In the genomic region with DNA sequence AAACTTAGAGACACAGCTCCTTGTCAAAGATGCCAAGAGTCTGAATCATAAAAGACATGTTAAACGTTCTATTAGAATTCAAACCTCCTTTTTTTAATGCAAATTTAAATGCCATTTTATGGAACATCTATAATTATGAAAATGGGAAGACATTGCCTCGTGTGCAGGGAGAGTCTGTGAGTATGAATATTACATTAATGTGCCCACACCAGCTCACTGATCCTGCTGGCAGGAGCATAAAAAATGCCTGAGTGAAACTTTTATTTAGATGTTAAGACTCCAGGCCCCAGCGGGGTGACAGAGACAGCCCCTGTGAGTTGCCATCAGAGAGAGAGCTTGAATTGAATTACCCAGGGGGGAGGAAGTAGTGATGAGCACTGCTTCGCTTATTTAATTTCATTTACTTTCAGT, we compare ENCODE assay signal across 24 cellular contexts.
DNase-seq lines count a peak whose midpoint lies in the region; ATAC-seq and TF ChIP-seq lines count a peak whose summit lies in the region.
"Had no signal": no experiment of that assay in that cellular context is flagged by ENCODE, and none has a peak within 500 bp of the region (broad histone marks: within the 10 kb centered on the region; RNA-seq: fewer than 3 reads in every experiment).

No MANE protein-coding gene starts in this region.

- H3K4me3 Mint-ChIP-seq in CD4-positive, CD25-positive, alpha-beta regulatory T cell: no peak overlapping the region
- H3K4me3 Mint-ChIP-seq: CD4-positive, alpha-beta T cell had no signal

- H3K27ac ChIP-seq in CD4-positive, CD25-positive, alpha-beta regulatory T cell (ENCODE audit: insufficient read depth, low read length, poor library complexity, severe bottlenecking): no peak overlapping the region
- H3K27ac ChIP-seq: esophagus muscularis mucosa, gastrocnemius medialis, parathyroid adenoma, sigmoid colon, testis had no signal

- no peak overlapping the region for H3K4me3 ChIP-seq in CD4-positive, CD25-positive, alpha-beta regulatory T cell (ENCODE audit: low read depth, low read length)
- H3K4me3 ChIP-seq in HAP-1: no peak overlapping the region
- peak overlapping the region; percentile 9 for H3K4me3 ChIP-seq in iPS-15b (ENCODE audit: low read depth, low read length)
- H3K4me3 ChIP-seq: esophagus muscularis mucosa, gastrocnemius medialis, GM12878, sigmoid colon, testis had no signal

- H3K4me1 ChIP-seq in CD4-positive, CD25-positive, alpha-beta regulatory T cell (ENCODE audit: control insufficient read depth, insufficient read depth, low read length, poor library complexity, severe bottlenecking): peaks cover 12% of the 10 kb centered on the region
- H3K4me1 ChIP-seq in HAP-1: peaks cover 37% of the 10 kb centered on the region
- peaks cover 14% of the 10 kb centered on the region for H3K4me1 ChIP-seq in iPS-15b (ENCODE audit: control insufficient read depth, insufficient read depth, low read length)
- H3K4me1 ChIP-seq: esophagus muscularis mucosa, gastrocnemius medialis, parathyroid adenoma, sigmoid colon, testis had no signal

- no peak for TF ChIP-seq POLR2A in erythroblast (IDR thresholded peaks at IDR 0.05; ENCODE audit: low read length)

- H3K36me3 Mint-ChIP-seq in CD4-positive, CD25-positive, alpha-beta regulatory T cell: peaks cover 48% of the 10 kb centered on the region

- peaks cover 59% of the 10 kb centered on the region for H3K36me3 ChIP-seq in CD4-positive, CD25-positive, alpha-beta regulatory T cell (ENCODE audit: control insufficient read depth, insufficient read depth, low read length)
- H3K36me3 ChIP-seq in HAP-1 (replicated peaks): no peaks in the 10 kb centered on the region
- H3K36me3 ChIP-seq in iPS-15b (ENCODE audit: control insufficient read depth, insufficient read depth, low read length): no peaks in the 10 kb centered on the region
- H3K36me3 ChIP-seq: esophagus muscularis mucosa, gastrocnemius medialis, sigmoid colon had no signal

- in situ Hi-C loops in HAP-1 (cut with MboI; ENCODE audit: low sequenced_read_pairs): no loop called here

- no peaks in the 10 kb centered on the region for H3K27me3 ChIP-seq in CD4-positive, CD25-positive, alpha-beta regulatory T cell (ENCODE audit: control insufficient read depth, insufficient read depth, low read length)
- H3K27me3 ChIP-seq in HAP-1 (ENCODE audit: low read depth) (no peaks in the 10 kb centered on the region), iPS-15b (ENCODE audit: control insufficient read depth, insufficient read depth, low read length) (no peaks in the 10 kb centered on the region)
- H3K27me3 ChIP-seq: testis had no signal

- ATAC-seq in CD4-positive, CD25-positive, alpha-beta regulatory T cell (ENCODE audit: low read depth in 2 of 2): no peak
- no peak for ATAC-seq in GM18909 (IDR thresholded peaks at IDR 0.05; ENCODE audit: poor library complexity, unreplicated experiment)
- ATAC-seq in GM19467 (IDR thresholded peaks at IDR 0.05; ENCODE audit: unreplicated experiment): no peak
- ATAC-seq: gastrocnemius medialis; GM12878; HepG2; left cardiac atrium; naive thymus-derived CD8-positive, alpha-beta T cell had no signal

- H3K4me1 Mint-ChIP-seq in CD4-positive, CD25-positive, alpha-beta regulatory T cell: peaks cover 29 to 45% (median 39%) of the 10 kb centered on the region in 4 donors

- no peak overlapping the region for H3K9ac ChIP-seq in iPS-15b (ENCODE audit: low read depth, low read length)
- H3K9ac ChIP-seq: parathyroid adenoma had no signal

- peak overlapping the region in 2 of 3 donors; percentile 60 to 79 for H3K27ac Mint-ChIP-seq in CD4-positive, CD25-positive, alpha-beta regulatory T cell

- peak in 1 of 3 donors; percentile 17 for DNase-seq in CD4-positive, CD25-positive, alpha-beta regulatory T cell
- DNase-seq in HAP-1 (ENCODE audit: low spot score in 2 of 2) (peak; percentile 62 to 94), SW480 (ENCODE audit: low spot score) (peak; percentile 14), NCI-H226 (no peak), erythroblast (lab: John Stamatoyannopoulos, UW) (no peak)
- DNase-seq: activated naive CD4-positive, alpha-beta T cell; CD4-positive, alpha-beta T cell; effector CD4-positive, alpha-beta T cell; gastrocnemius medialis; GOT3; left cardiac atrium; mesenchymal stem cell; naive thymus-derived CD8-positive, alpha-beta T cell; NCI-H2107; NCI-H524; sigmoid colon; testis had no signal

- H3K9me3 ChIP-seq in CD4-positive, CD25-positive, alpha-beta regulatory T cell (ENCODE audit: control insufficient read depth in 2 of 2, low read length in 2 of 2): no peaks in the 10 kb centered on the region
- H3K9me3 ChIP-seq in HAP-1 (peaks cover 4% of the 10 kb centered on the region), iPS-15b (ENCODE audit: control insufficient read depth, insufficient read depth, low read length) (no peaks in the 10 kb centered on the region)
- H3K9me3 ChIP-seq: esophagus muscularis mucosa, gastrocnemius medialis, sigmoid colon, testis had no signal

- no peaks in the 10 kb centered on the region for H3K9me3 Mint-ChIP-seq in CD4-positive, CD25-positive, alpha-beta regulatory T cell
- H3K9me3 Mint-ChIP-seq: CD4-positive, alpha-beta T cell; naive thymus-derived CD8-positive, alpha-beta T cell had no signal

- no peaks in the 10 kb centered on the region for H3K27me3 Mint-ChIP-seq in CD4-positive, CD25-positive, alpha-beta regulatory T cell
- H3K27me3 Mint-ChIP-seq: CD4-positive, alpha-beta T cell; naive thymus-derived CD8-positive, alpha-beta T cell had no signal

Comparison
In these comparisons a context has a peak if more than half of its experiments do, and no peak if none do; other contexts are left out.
1. DNase-seq: peak in HAP-1 (2 of 2) and SW480 (single experiment); none in NCI-H226 (single experiment) and erythroblast (0 of 2).